Comparison of ENCODE assay signal across 7 cellular contexts in genomic region chr11:45929486-45930030, GRCh38. TPM values are rescaled to one million over a fixed set of nuclear protein-coding genes. Genes with fewer than 3 reads are reported as not detected.
A peak's percentile ranks its signal among the peaks of the same experiment; 100 is the strongest.
DNase-seq lines count a peak whose midpoint lies in the region; ATAC-seq and TF ChIP-seq lines count a peak whose summit lies in the region.

No MANE protein-coding gene starts in this region.

- POLR2A ChIA-PET in activated CD4-positive, alpha-beta memory T cell treated with anti-CD3 and anti-CD28 coated beads for 36 hours (lab: Charles Lee), result no interaction called here

- no peak for TF ChIP-seq CTCF in nephron progenitor cell (IDR thresholded peaks at IDR 0.05)

- H3K4me1 Mint-ChIP-seq in activated CD4-positive, alpha-beta memory T cell treated with anti-CD3 and anti-CD28 coated beads for 36 hours (ENCODE audit: low read depth), result peaks cover 33% of the 10 kb centered on the region
- peaks cover 41% of the 10 kb centered on the region for H3K4me1 Mint-ChIP-seq in nephron progenitor cell

- H3K27me3 Mint-ChIP-seq in activated CD4-positive, alpha-beta memory T cell treated with anti-CD3 and anti-CD28 coated beads for 36 hours, result no peaks in the 10 kb centered on the region
- H3K27me3 Mint-ChIP-seq in nephron progenitor cell (ENCODE audit: low read depth, poor library complexity), result peaks cover 24% of the 10 kb centered on the region

- H3K27ac Mint-ChIP-seq in activated CD4-positive, alpha-beta memory T cell treated with anti-CD3 and anti-CD28 coated beads for 36 hours, result peak overlapping the region; percentile 75
- H3K27ac Mint-ChIP-seq in nephron progenitor cell, result peak overlapping the region; percentile 39

- no peaks in the 10 kb centered on the region for H3K9me3 Mint-ChIP-seq in activated CD4-positive, alpha-beta memory T cell treated with anti-CD3 and anti-CD28 coated beads for 36 hours
- H3K9me3 Mint-ChIP-seq in nephron progenitor cell, result no peaks in the 10 kb centered on the region

- intact Hi-C loops in activated CD4-positive, alpha-beta memory T cell treated with anti-CD3 and anti-CD28 coated beads for 36 hours (cut with micrococcal nuclease), result no loop called here

- CTCF ChIA-PET in activated CD4-positive, alpha-beta memory T cell treated with anti-CD3 and anti-CD28 coated beads for 36 hours (lab: Charles Lee), result interaction anchor here (0.8 to 2.2 kb wide), 4 partner anchors 8 to 87 kb away, joined by 3 to 9 read pairs (median 4); no protein-coding TSS in a partner anchor

- H3K36me3 Mint-ChIP-seq in activated CD4-positive, alpha-beta memory T cell treated with anti-CD3 and anti-CD28 coated beads for 36 hours, result peaks cover 4% of the 10 kb centered on the region
- peaks cover 27% of the 10 kb centered on the region for H3K36me3 Mint-ChIP-seq in nephron progenitor cell (ENCODE audit: low read depth)

- ATAC-seq in GM18873 (IDR thresholded peaks at IDR 0.05; ENCODE audit: low FRiP score, unreplicated experiment) (peak; percentile 15), HG02678 (IDR thresholded peaks at IDR 0.05; ENCODE audit: unreplicated experiment) (peak; percentile 11)

- DNase-seq in activated CD4-positive, alpha-beta memory T cell treated with anti-CD3 and anti-CD28 coated beads for 36 hours, result no peak
- no peak for DNase-seq in nephron progenitor cell
- DNase-seq in activated gamma-delta T cell (lab: John Stamatoyannopoulos, UW), result no peak
- no peak for DNase-seq in SKM-1 (lab: John Stamatoyannopoulos, UW; ENCODE audit: unreplicated experiment)
- no peak for DNase-seq in NCI-H226

- H3K4me3 Mint-ChIP-seq in activated CD4-positive, alpha-beta memory T cell treated with anti-CD3 and anti-CD28 coated beads for 36 hours, result no peak overlapping the region
- no peak overlapping the region for H3K4me3 Mint-ChIP-seq in nephron progenitor cell

RNA-seq across cellular contexts. Expression of gene LARGE2, which starts 7.1 kb away (rescaled TPM):
- 1 to 10 TPM; 1.1 to 1.6 TPM for total RNA-seq in activated CD4-positive, alpha-beta memory T cell treated with anti-CD3 and anti-CD28 coated beads for 36 hours

RNA-seq across cellular contexts. Expression of gene PEX16, which starts 11.9 kb away (rescaled TPM):
- total RNA-seq in activated CD4-positive, alpha-beta memory T cell treated with anti-CD3 and anti-CD28 coated beads for 36 hours, result 10 to 100 TPM; 28.2 to 34.6 TPM

RNA-seq across cellular contexts. Expression of gene FREY1, which starts 22.5 kb away (rescaled TPM):
- total RNA-seq in activated CD4-positive, alpha-beta memory T cell treated with anti-CD3 and anti-CD28 coated beads for 36 hours, result under 1 TPM; 0.73 to 0.88 TPM

RNA-seq across cellular contexts. Expression of gene MAPK8IP1, which starts 44.1 kb away (rescaled TPM):
- under 1 TPM; 0.43 to 0.58 TPM for total RNA-seq in activated CD4-positive, alpha-beta memory T cell treated with anti-CD3 and anti-CD28 coated beads for 36 hours
